ENCODE assay signal across 8 cellular contexts in the genomic region with DNA sequence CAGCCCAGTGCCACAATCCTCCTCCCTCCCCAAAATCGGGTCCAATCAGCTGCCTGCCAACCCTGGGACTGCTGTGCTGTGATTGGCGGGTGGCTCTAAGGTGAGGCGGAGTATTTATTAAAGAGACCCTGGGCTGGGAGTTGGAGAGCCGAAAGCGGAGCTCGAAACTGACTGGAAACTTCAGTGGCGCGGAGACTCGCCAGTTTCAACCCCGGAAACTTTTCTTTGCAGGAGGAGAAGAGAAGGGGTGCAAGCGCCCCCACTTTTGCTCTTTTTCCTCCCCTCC. TPM values are rescaled to one million over a fixed set of nuclear protein-coding genes. Genes with fewer than 3 reads are reported as not detected.
A peak's percentile ranks its signal among the peaks of the same experiment; 100 is the strongest.
DNase-seq lines count a peak whose midpoint lies in the region; ATAC-seq and TF ChIP-seq lines count a peak whose summit lies in the region.

A gene (plus strand): TSS at position 143 of the 286 bp plus-strand sequence. CDS start 372 bp downstream, outside the sequence.

- H3K4me3 Mint-ChIP-seq in activated CD4-positive, alpha-beta memory T cell treated with anti-CD3 and anti-CD28 coated beads for 36 hours: no peak within 1 kb of the TSS

- peaks cover 30 to 43% of the 10 kb centered on the region in 2 experiments for H3K4me1 ChIP-seq in trophoblast cell (ENCODE audit: control insufficient read depth in 1 of 2, insufficient read depth in 2 of 2, low read length in 2 of 2)

- intact Hi-C loops in activated CD4-positive, alpha-beta memory T cell treated with anti-CD3 and anti-CD28 coated beads for 36 hours (cut with micrococcal nuclease): no loop called here
- intact Hi-C loops in cardiac septum (cut with DNase I): loop anchor here (2.0 to 10.0 kb wide), 6 partner anchors 66 to 420 kb away; no protein-coding TSS in a partner anchor

- no CpG with 5 or more reads among the region's 11 CpGs for WGBS in trophoblast cell (ENCODE audit: extremely low coverage, insufficient coverage, insufficient read length)

- DNase-seq in 8988T (peak; percentile 91), NCI-H1417 treated with DMSO at 0.1 percent for 48 hours (lab: John Stamatoyannopoulos, UW) (peak; percentile 51), cardiac septum (ENCODE audit: low spot score) (peak; percentile 93), trophoblast cell (no peak), UCSD-AML1 (lab: John Stamatoyannopoulos, UW; ENCODE audit: unreplicated experiment) (no peak)
- DNase-seq in activated CD4-positive, alpha-beta memory T cell treated with anti-CD3 and anti-CD28 coated beads for 36 hours: no peak

- H2AK5ac ChIP-seq in trophoblast cell (ENCODE audit: low read length): no peak within 1 kb of the TSS

- TF ChIP-seq POLR2A in GM15510 (IDR thresholded peaks at IDR 0.05; ENCODE audit: borderline replicate concordance, extremely low read depth, insufficient read length): peak; percentile 55

- H3K27ac ChIP-seq in trophoblast cell (ENCODE audit: low read depth, low read length): no peak within 1 kb of the TSS

- H3K79me2 ChIP-seq in trophoblast cell (ENCODE audit: control insufficient read depth, insufficient read depth, low read length, poor library complexity): peaks cover 18% of the 10 kb centered on the region

- H3K9ac ChIP-seq in trophoblast cell (ENCODE audit: low read length): peak within 1 kb of the TSS; percentile 75

- CTCF ChIA-PET in activated CD4-positive, alpha-beta memory T cell treated with anti-CD3 and anti-CD28 coated beads for 36 hours (lab: Charles Lee): no interaction called here

- H3K27me3 ChIP-seq in trophoblast cell (ENCODE audit: insufficient read depth, low read length): peaks cover 9% of the 10 kb centered on the region

- H3K27ac Mint-ChIP-seq in activated CD4-positive, alpha-beta memory T cell treated with anti-CD3 and anti-CD28 coated beads for 36 hours: peak within 1 kb of the TSS; percentile 56

- H4K12ac ChIP-seq in trophoblast cell (ENCODE audit: low read depth, low read length): no peak within 1 kb of the TSS

- H2AFZ ChIP-seq in trophoblast cell (ENCODE audit: insufficient read depth, low read length, poor library complexity): peak within 1 kb of the TSS; percentile 26

- peaks cover 17 to 20% of the 10 kb centered on the region in 2 experiments for H3K36me3 ChIP-seq in trophoblast cell (ENCODE audit: control insufficient read depth in 1 of 2, insufficient read depth in 2 of 2, low read length in 2 of 2)

- peaks cover 72% of the 10 kb centered on the region for H3K27me3 Mint-ChIP-seq in activated CD4-positive, alpha-beta memory T cell treated with anti-CD3 and anti-CD28 coated beads for 36 hours

- H4K8ac ChIP-seq in trophoblast cell (ENCODE audit: low read depth, low read length): peak within 1 kb of the TSS; percentile 5

- peak; percentile 76 for ATAC-seq in HG02623 (IDR thresholded peaks at IDR 0.05; ENCODE audit: unreplicated experiment)

- POLR2A ChIA-PET in activated CD4-positive, alpha-beta memory T cell treated with anti-CD3 and anti-CD28 coated beads for 36 hours (lab: Charles Lee): no interaction called here

- H2BK12ac ChIP-seq in trophoblast cell (ENCODE audit: low read length): peak within 1 kb of the TSS; percentile 41

- peak within 1 kb of the TSS; percentile 87 for H3K4me2 ChIP-seq in trophoblast cell (ENCODE audit: low read length)

- no peak within 1 kb of the TSS for H3K23ac ChIP-seq in trophoblast cell (ENCODE audit: low read length)

- peak within 1 kb of the TSS; percentile 25 for H2BK5ac ChIP-seq in trophoblast cell (ENCODE audit: low read depth, low read length, poor library complexity)

- peak within 1 kb of the TSS; percentile 50 for H3K4ac ChIP-seq in trophoblast cell (ENCODE audit: low read depth, low read length)

- peak within 1 kb of the TSS; percentile 38 for H4K91ac ChIP-seq in trophoblast cell (ENCODE audit: low read depth, low read length)

- H3K36me3 Mint-ChIP-seq in activated CD4-positive, alpha-beta memory T cell treated with anti-CD3 and anti-CD28 coated beads for 36 hours: peaks cover 3% of the 10 kb centered on the region

- peak within 1 kb of the TSS; percentile 23 for H2BK120ac ChIP-seq in trophoblast cell (ENCODE audit: insufficient read depth, low read length, poor library complexity)

- H3K4me3 ChIP-seq in trophoblast cell (ENCODE audit: low read depth, low read length): peak within 1 kb of the TSS; percentile 95

- no peaks in the 10 kb centered on the region for H3K9me3 Mint-ChIP-seq in activated CD4-positive, alpha-beta memory T cell treated with anti-CD3 and anti-CD28 coated beads for 36 hours

- H3K79me1 ChIP-seq in trophoblast cell (ENCODE audit: low read length): peaks cover 35% of the 10 kb centered on the region

- H3K14ac ChIP-seq in trophoblast cell (ENCODE audit: low read length): peak within 1 kb of the TSS; percentile 33

- H3K9me3 ChIP-seq in trophoblast cell (ENCODE audit: insufficient read depth, low read depth, low read length): no peaks in the 10 kb centered on the region

- peak within 1 kb of the TSS; percentile 74 for H3K18ac ChIP-seq in trophoblast cell (ENCODE audit: low read length)

- H3K4me1 Mint-ChIP-seq in activated CD4-positive, alpha-beta memory T cell treated with anti-CD3 and anti-CD28 coated beads for 36 hours (ENCODE audit: low read depth): peaks cover 6% of the 10 kb centered on the region

RNA-seq across cellular contexts. Expression of the gene that starts here (rescaled TPM):
- not detected for total RNA-seq in activated CD4-positive, alpha-beta memory T cell treated with anti-CD3 and anti-CD28 coated beads for 36 hours
- 24.0 TPM for total RNA-seq in cardiac septum
- polyA plus RNA-seq in trophoblast cell (2013): 34.9 and 36.2 TPM in 2 replicates

Comparison
In these comparisons a context has a peak if more than half of its experiments do, and no peak if none do; other contexts are left out.
1. RNA of the gene that starts here (total RNA-seq): 24.0 TPM in cardiac septum (single experiment); not detected in activated CD4-positive, alpha-beta memory T cell treated with anti-CD3 and anti-CD28 coated beads for 36 hours; every median in the first group is over 10 times any median in the second.
2. DNase-seq: peak in 8988T (single experiment), NCI-H1417 treated with DMSO at 0.1 percent for 48 hours (single experiment) and cardiac septum (single experiment); none in activated CD4-positive, alpha-beta memory T cell treated with anti-CD3 and anti-CD28 coated beads for 36 hours (single experiment), trophoblast cell (0 of 2) and UCSD-AML1 (single experiment).